ENCODE assay signal across 8 cellular contexts in the genomic region with DNA sequence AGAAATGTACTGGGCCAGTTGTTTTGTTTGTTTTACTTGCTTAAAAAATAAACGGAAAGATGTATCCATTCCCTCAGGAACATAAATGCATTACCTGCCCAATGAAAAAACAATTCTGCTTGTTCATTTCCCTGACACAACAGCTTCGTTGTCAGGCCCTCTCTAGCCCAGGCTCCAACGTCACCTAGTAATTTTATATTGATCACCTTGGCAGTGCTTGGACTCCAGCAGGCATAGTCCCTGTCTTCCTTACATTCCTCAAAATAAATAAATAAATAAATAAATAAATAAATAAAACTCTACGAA. TPM values are rescaled to one million over a fixed set of nuclear protein-coding genes. Genes with fewer than 3 reads are reported as not detected.
A peak's percentile ranks its signal among the peaks of the same experiment; 100 is the strongest.
DNase-seq lines count a peak whose midpoint lies in the region; ATAC-seq and TF ChIP-seq lines count a peak whose summit lies in the region.

No MANE protein-coding gene starts in this region.

- H3K27ac ChIP-seq in left ventricle myocardium inferior (replicated peaks) (peak overlapping the region; percentile 98), layer of hippocampus (ENCODE audit: low read depth, low read length) (peak overlapping the region; percentile 99), tibial artery (peak overlapping the region; percentile 97 to 98)

- ATAC-seq in left cardiac atrium: no peak
- ATAC-seq in GM21723 (IDR thresholded peaks at IDR 0.05; ENCODE audit: unreplicated experiment): no peak
- ATAC-seq in GM21367 (IDR thresholded peaks at IDR 0.05; ENCODE audit: unreplicated experiment): no peak

- H3K36me3 ChIP-seq in left ventricle myocardium inferior (no peaks in the 10 kb centered on the region), tibial artery (no peaks in the 10 kb centered on the region)

- no peaks in the 10 kb centered on the region for H3K9me3 ChIP-seq in left ventricle myocardium inferior (replicated peaks)
- H3K9me3 ChIP-seq in tibial artery: no peaks in the 10 kb centered on the region

- H3K4me1 ChIP-seq in left ventricle myocardium inferior (peaks cover 89% of the 10 kb centered on the region), tibial artery (peaks cover 0 to 51% (median 19%) of the 10 kb centered on the region in 4 donors)

- H3K4me1 Mint-ChIP-seq in activated naive CD8-positive, alpha-beta T cell (ENCODE audit: low read depth): peaks cover 49% of the 10 kb centered on the region

- no peaks in the 10 kb centered on the region for H3K9me3 Mint-ChIP-seq in activated naive CD8-positive, alpha-beta T cell (ENCODE audit: low read depth)

- H3K27me3 ChIP-seq in left ventricle myocardium inferior (ENCODE audit: low read depth) (no peaks in the 10 kb centered on the region), layer of hippocampus (ENCODE audit: control insufficient read depth, insufficient read depth, low read length) (no peaks in the 10 kb centered on the region), tibial artery (no peaks in the 10 kb centered on the region)

- no peak for DNase-seq in left ventricle myocardium inferior
- no peak for DNase-seq in left cardiac atrium
- DNase-seq in tibial artery: no peak
- DNase-seq in NCI-H510A (lab: John Stamatoyannopoulos, UW): no peak

- TF ChIP-seq CTCF in left ventricle myocardium inferior (IDR thresholded peaks at IDR 0.05; ENCODE audit: borderline replicate concordance) (no peak), tibial artery (IDR thresholded peaks at IDR 0.05) (no peak)

- peak overlapping the region; percentile 100 for H3K4me3 Mint-ChIP-seq in activated naive CD8-positive, alpha-beta T cell

- H3K4me3 ChIP-seq in left ventricle myocardium inferior (peak overlapping the region; percentile 95), tibial artery (peak overlapping the region; percentile 89 to 97)

- intact Hi-C loops in left ventricle myocardium inferior (cut with micrococcal nuclease) (no loop called here), left cardiac atrium (cut with DNase I) (no loop called here), tibial artery (cut with DNase I; ENCODE audit: low total_unique reads) (no loop called here)

- peak overlapping the region; percentile 76 for H3K27ac Mint-ChIP-seq in activated naive CD8-positive, alpha-beta T cell

- no peaks in the 10 kb centered on the region for H3K27me3 Mint-ChIP-seq in activated naive CD8-positive, alpha-beta T cell

- H3K36me3 Mint-ChIP-seq in activated naive CD8-positive, alpha-beta T cell: no peaks in the 10 kb centered on the region

RNA-seq across cellular contexts. Expression of gene CEP170, which starts 1.2 kb away (rescaled TPM):
- total RNA-seq in left ventricle myocardium inferior (51.3 TPM), left cardiac atrium (10 to 100 TPM; 40.7 to 40.8 TPM)

RNA-seq across cellular contexts. Expression of gene SDCCAG8, which starts 2.0 kb away (rescaled TPM):
- 21.4 TPM for total RNA-seq in left ventricle myocardium inferior
- 10 to 100 TPM; 22.5 to 23.8 TPM for total RNA-seq in left cardiac atrium
